In genomic region chr19:54606891-54607781, GRCh38 we compare ENCODE assay signal across 12 cellular contexts. TPM values are rescaled to one million over a fixed set of nuclear protein-coding genes. Genes with fewer than 3 reads are reported as not detected.
DNase-seq lines count a peak whose midpoint lies in the region; ATAC-seq and TF ChIP-seq lines count a peak whose summit lies in the region.
"Had no signal": no experiment of that assay in that cellular context is flagged by ENCODE, and none has a peak within 500 bp of the region (broad histone marks: within the 10 kb centered on the region; RNA-seq: fewer than 3 reads in every experiment).

No MANE protein-coding gene starts in this region.

- H3K9me3 ChIP-seq in CD8-positive, alpha-beta T cell (ENCODE audit: low read length), result no peaks in the 10 kb centered on the region

- no peak overlapping the region for H3K4me3 Mint-ChIP-seq in osteocyte (ENCODE audit: unreplicated experiment)
- no peak overlapping the region for H3K4me3 Mint-ChIP-seq in CD8-positive, alpha-beta T cell
- H3K4me3 Mint-ChIP-seq: T-helper 2 cell treated with Interferon-gamma antibody and Interleukin-4, amounts not matched to agents 5 μg/mL and 100 μg/mL, for 36 hours had no signal

- POLR2A ChIA-PET in CD8-positive, alpha-beta T cell (lab: Charles Lee), result no interaction called here

- no peak overlapping the region for H3K27ac Mint-ChIP-seq in osteocyte (ENCODE audit: unreplicated experiment)
- no peak overlapping the region for H3K27ac Mint-ChIP-seq in CD8-positive, alpha-beta T cell
- H3K27ac Mint-ChIP-seq: T-helper 2 cell treated with Interferon-gamma antibody and Interleukin-4, amounts not matched to agents 5 μg/mL and 100 μg/mL, for 36 hours had no signal

- peaks cover 49% of the 10 kb centered on the region for H3K9me3 Mint-ChIP-seq in osteocyte (ENCODE audit: unreplicated experiment)
- H3K9me3 Mint-ChIP-seq in CD8-positive, alpha-beta T cell, result peaks cover 6% of the 10 kb centered on the region

- no peaks in the 10 kb centered on the region for H3K4me1 ChIP-seq in CD8-positive, alpha-beta T cell (ENCODE audit: insufficient read depth, low read length)

- H3K27ac ChIP-seq in dorsolateral prefrontal cortex, result no peak overlapping the region
- H3K27ac ChIP-seq in CD8-positive, alpha-beta T cell (ENCODE audit: low read depth, low read length), result no peak overlapping the region

- peak; percentile 53 for ATAC-seq in HG02973 (IDR thresholded peaks at IDR 0.05; ENCODE audit: unreplicated experiment)
- ATAC-seq in CD8-positive, alpha-beta T cell, result no peak
- ATAC-seq: HCT116 had no signal

- H3K36me3 Mint-ChIP-seq in osteocyte (ENCODE audit: unreplicated experiment), result no peaks in the 10 kb centered on the region
- H3K36me3 Mint-ChIP-seq in CD8-positive, alpha-beta T cell, result no peaks in the 10 kb centered on the region

- H3K4me3 ChIP-seq in dorsolateral prefrontal cortex, result no peak overlapping the region
- H3K4me3 ChIP-seq in CD8-positive, alpha-beta T cell (ENCODE audit: low read depth, low read length), result no peak overlapping the region

- DNase-seq in NCI-H526 (lab: John Stamatoyannopoulos, UW) (peak; percentile 22 to 40), NCI-H526 treated with DMSO at 0.1 percent for 48 hours (lab: John Stamatoyannopoulos, UW) (no peak), osteocyte (ENCODE audit: extremely low spot score, unreplicated experiment) (peak; percentile 71), dorsolateral prefrontal cortex (no peak)
- no peak for DNase-seq in CD8-positive, alpha-beta T cell
- DNase-seq: 8988T, dermis blood vessel endothelial cell, NCI-H82 had no signal

- no peaks in the 10 kb centered on the region for H3K4me1 Mint-ChIP-seq in osteocyte (ENCODE audit: unreplicated experiment)
- H3K4me1 Mint-ChIP-seq in CD8-positive, alpha-beta T cell (ENCODE audit: low read depth), result no peaks in the 10 kb centered on the region

- H3K36me3 ChIP-seq in CD8-positive, alpha-beta T cell (ENCODE audit: insufficient read depth, low read length), result no peaks in the 10 kb centered on the region

- H3K27me3 Mint-ChIP-seq in osteocyte (ENCODE audit: unreplicated experiment), result no peaks in the 10 kb centered on the region
- peaks cover 25% of the 10 kb centered on the region for H3K27me3 Mint-ChIP-seq in CD8-positive, alpha-beta T cell (ENCODE audit: low read depth)

- CTCF ChIA-PET in CD8-positive, alpha-beta T cell (lab: Charles Lee), result no interaction called here

- intact Hi-C loops in dorsolateral prefrontal cortex (cut with DNase I), result no loop called here
- intact Hi-C loops in CD8-positive, alpha-beta T cell (cut with DNase I, micrococcal nuclease), result no loop called here

- H3K27me3 ChIP-seq in dorsolateral prefrontal cortex, result peaks cover 0 to 14% (median 0%) of the 10 kb centered on the region in 45 donors
- no peaks in the 10 kb centered on the region for H3K27me3 ChIP-seq in CD8-positive, alpha-beta T cell (ENCODE audit: insufficient read depth, low read length)

- no peak for TF ChIP-seq CTCF in osteocyte (IDR thresholded peaks at IDR 0.05)
- TF ChIP-seq CTCF in dorsolateral prefrontal cortex (IDR thresholded peaks at IDR 0.05 in 54 of 56, conservative IDR thresholded peaks at IDR 0.05 in 2 of 56; ENCODE audit: low read depth in 1 of 56, partially characterized antibody in 56 of 56), result no peak
- no peak for TF ChIP-seq CTCF in CD8-positive, alpha-beta T cell (IDR thresholded peaks at IDR 0.05)

RNA-seq across cellular contexts. Expression of gene LILRA1, which starts 13.7 kb away (rescaled TPM):
- not detected in 2 replicates for total RNA-seq in osteocyte
- 1 to 10 TPM in 80 of 120 experiments, under 1 TPM in 39, not detected in 1; 0.25 to 4.8 (median 1.3) TPM for total RNA-seq in dorsolateral prefrontal cortex
- not detected for total RNA-seq in CD8-positive, alpha-beta T cell
- total RNA-seq: dermis blood vessel endothelial cell, LHCN-M2 had no signal

RNA-seq across cellular contexts. Expression of gene LILRB1, which starts 23.1 kb away (rescaled TPM):
- total RNA-seq in osteocyte (not detected in 2 replicates), dorsolateral prefrontal cortex (10 to 100 TPM in 16 of 120 experiments, 1 to 10 TPM in 103, under 1 TPM in 1; 0.60 to 24.2 (median 5.8) TPM)
- total RNA-seq in CD8-positive, alpha-beta T cell, result 1 to 10 TPM in 1 of 2 experiments, under 1 TPM in 1; 0.87 to 1.6 TPM
- total RNA-seq: dermis blood vessel endothelial cell, LHCN-M2 had no signal

RNA-seq across cellular contexts. Expression of gene LILRA2, which starts 33.5 kb away (rescaled TPM):
- total RNA-seq in osteocyte (not detected in 2 replicates), dorsolateral prefrontal cortex (1 to 10 TPM in 118 of 120 experiments, under 1 TPM in 2; 0.42 to 9.3 (median 3.1) TPM)
- not detected for total RNA-seq in CD8-positive, alpha-beta T cell
- total RNA-seq: dermis blood vessel endothelial cell, LHCN-M2 had no signal

RNA-seq across cellular contexts. Expression of gene LILRB4, which starts 55.6 kb away (rescaled TPM):
- not detected in 2 replicates for total RNA-seq in osteocyte
- total RNA-seq in dorsolateral prefrontal cortex, result 10 to 100 TPM in 13 of 120 experiments, 1 to 10 TPM in 107; 1.1 to 15.9 (median 6.0) TPM
- under 1 TPM in 1 of 2 experiments, not detected in 1; 0.46 TPM for total RNA-seq in CD8-positive, alpha-beta T cell
- total RNA-seq: dermis blood vessel endothelial cell, LHCN-M2 had no signal

Comparison
In these comparisons a context has a peak if more than half of its experiments do, and no peak if none do; other contexts are left out.
1. DNase-seq: peak in NCI-H526 (2 of 2) and osteocyte (single experiment); none in NCI-H526 treated with DMSO at 0.1 percent for 48 hours (single experiment), dorsolateral prefrontal cortex (0 of 10) and CD8-positive, alpha-beta T cell (0 of 7).